In the genomic region with DNA sequence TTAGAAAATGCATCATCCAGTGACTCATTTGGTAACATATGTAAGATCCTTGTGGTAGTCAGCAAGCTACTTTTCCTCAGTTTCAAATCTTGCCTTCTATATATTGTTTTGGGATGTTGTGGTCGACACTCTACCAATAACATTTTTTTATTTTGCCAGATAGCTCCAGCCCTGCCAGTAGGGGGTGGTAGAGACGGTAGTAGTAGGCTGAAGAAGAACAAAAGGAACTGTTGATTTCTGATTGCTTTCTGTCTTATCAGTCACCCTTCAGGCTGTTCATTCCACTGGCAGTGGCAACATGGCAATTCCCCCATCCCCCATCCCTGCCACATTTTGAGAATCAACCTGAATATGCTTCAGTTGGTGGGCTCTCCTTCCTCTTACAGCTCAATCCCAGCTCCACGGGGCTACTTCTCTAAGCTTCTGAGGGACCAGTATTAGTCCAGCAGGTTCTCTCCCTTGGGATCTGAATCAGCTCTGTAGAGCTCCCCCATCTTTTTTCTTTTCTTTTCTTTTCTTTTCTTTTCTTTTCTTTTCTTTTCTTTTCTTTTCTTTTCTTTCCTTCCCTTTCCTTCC, we compare ENCODE assay signal across 12 cellular contexts.
A peak's percentile ranks its signal among the peaks of the same experiment; 100 is the strongest.
DNase-seq lines count a peak whose midpoint lies in the region; ATAC-seq and TF ChIP-seq lines count a peak whose summit lies in the region.
"Had no signal": no experiment of that assay in that cellular context is flagged by ENCODE, and none has a peak within 500 bp of the region (broad histone marks: within the 10 kb centered on the region; RNA-seq: fewer than 3 reads in every experiment).

No MANE protein-coding gene starts in this region.

- H3K4me1 ChIP-seq in foreskin keratinocyte: no peaks in the 10 kb centered on the region
- H3K4me1 ChIP-seq: right atrium auricular region had no signal

- TF ChIP-seq CTCF in foreskin keratinocyte (conservative IDR thresholded peaks at IDR 0.05): peak; percentile 72

- peak; percentile 72 for ATAC-seq in HG02885 (IDR thresholded peaks at IDR 0.05; ENCODE audit: poor library complexity, unreplicated experiment)
- peak; percentile 72 for ATAC-seq in foreskin keratinocyte
- no peak for ATAC-seq in GM18907 (IDR thresholded peaks at IDR 0.05; ENCODE audit: unreplicated experiment)

- DNase-seq in Daoy (ENCODE audit: low read depth) (peak; percentile 5), RKO (ENCODE audit: low spot score) (peak; percentile 48), foreskin keratinocyte (peak; percentile 23 to 26), glomerular visceral epithelial cell (ENCODE audit: extremely low spot score) (no peak), GM19238 (ENCODE audit: insufficient read length, low spot score) (no peak), medulla oblongata (ENCODE audit: extremely low spot score) (no peak)
- DNase-seq: activated CD4-positive, alpha-beta T cell treated with anti-CD3 and anti-CD28 coated beads for 1 hour; NCI-H1417; stimulated activated naive CD4-positive, alpha-beta T cell had no signal

- no peaks in the 10 kb centered on the region for H3K27me3 ChIP-seq in foreskin keratinocyte
- H3K27me3 ChIP-seq: right atrium auricular region had no signal

- no peak overlapping the region for H3K27ac ChIP-seq in foreskin keratinocyte
- H3K27ac ChIP-seq: right atrium auricular region had no signal

Comparison
In these comparisons a context has a peak if more than half of its experiments do, and no peak if none do; other contexts are left out.
1. DNase-seq: peak in Daoy (single experiment), RKO (single experiment) and foreskin keratinocyte (2 of 2); none in glomerular visceral epithelial cell (single experiment), GM19238 (single experiment) and medulla oblongata (single experiment).